In genomic region chr7:108181073-108181985, GRCh38 we compare ENCODE assay signal across 8 cellular contexts. TPM values are rescaled to one million over a fixed set of nuclear protein-coding genes. Genes with fewer than 3 reads are reported as not detected.
DNase-seq lines count a peak whose midpoint lies in the region; ATAC-seq, FAIRE-seq and TF ChIP-seq lines count a peak whose summit lies in the region.

No MANE protein-coding gene starts in this region.

- TF ChIP-seq CTCF in bronchial epithelial cell (IDR thresholded peaks at IDR 0.05; ENCODE audit: insufficient read depth, low read length, severe bottlenecking) (peak; percentile 50), lower leg skin (IDR thresholded peaks at IDR 0.05) (no peak)

- H3K4me3 ChIP-seq in bronchial epithelial cell (ENCODE audit: low read depth, low read length) (no peak overlapping the region), lower leg skin (ENCODE audit: low read depth, poor library complexity, severe bottlenecking) (no peak overlapping the region)

- peak; percentile 59 for ATAC-seq in HG03280 (IDR thresholded peaks at IDR 0.05; ENCODE audit: unreplicated experiment)

- TF ChIP-seq POLR2A in lower leg skin (IDR thresholded peaks at IDR 0.05) = no peak

- no peaks in the 10 kb centered on the region for H3K27me3 ChIP-seq in bronchial epithelial cell (ENCODE audit: control insufficient read depth, insufficient read depth, low read length)

- FAIRE-seq in G401.6 (lab: Jason Lieb, UNC) (peak; percentile 94), bronchial epithelial cell (lab: Jason Lieb, UNC) (no peak), urothelium cell line (lab: Jason Lieb, UNC) (no peak)

- no peaks in the 10 kb centered on the region for H3K36me3 ChIP-seq in bronchial epithelial cell (ENCODE audit: control insufficient read depth, insufficient read depth, low read length)

- DNase-seq in NCI-H526 treated with DMSO at 0.1 percent for 48 hours (lab: John Stamatoyannopoulos, UW) = peak; percentile 64
- DNase-seq in bronchial epithelial cell (ENCODE audit: low read depth) = peak; percentile 62
- DNase-seq in kidney glomerular epithelial cell (lab: John Stamatoyannopoulos, UW) = peak; percentile 51
- DNase-seq in urothelium cell line (ENCODE audit: low spot score) = peak; percentile 53
- DNase-seq in activated effector memory CD4-positive, alpha-beta T cell treated with anti-CD3 and anti-CD28 coated beads, Interleukin-2, amount 50 U/mL, for 16 hours = no peak
- no peak for DNase-seq in lower leg skin (ENCODE audit: low spot score in 2 of 2)

- 53 to 64% methylated on average over 8 of the region's 8 CpGs for WGBS in lower leg skin, 2 donors

- intact Hi-C loops in lower leg skin (cut with DNase I; ENCODE audit: low total_unique reads) = no loop called here

RNA-seq across cellular contexts. Expression of gene LAMB4, which starts 51.2 kb away (rescaled TPM):
- under 0.01 and 0.13 TPM in 2 replicates for total RNA-seq in bronchial epithelial cell
- total RNA-seq in lower leg skin = 100 to 1,000 TPM; 125 to 306 (median 156) TPM

Comparison
In these comparisons a context has a peak if more than half of its experiments do, and no peak if none do; other contexts are left out.
1. DNase-seq: peak in NCI-H526 treated with DMSO at 0.1 percent for 48 hours (single experiment), bronchial epithelial cell (single experiment), kidney glomerular epithelial cell (single experiment) and urothelium cell line (single experiment); none in activated effector memory CD4-positive, alpha-beta T cell treated with anti-CD3 and anti-CD28 coated beads, Interleukin-2, amount 50 U/mL, for 16 hours (single experiment) and lower leg skin (0 of 2).
2. RNA of gene LAMB4, which starts 51.2 kb away (total RNA-seq): 125 to 306 TPM in lower leg skin; under 0.01 to 0.13 TPM in bronchial epithelial cell; every median in the first group is over 100 times any median in the second.